Comparison of ENCODE assay signal across 19 cellular contexts in genomic region chr3:13762931-13763330, GRCh38.
DNase-seq lines count a peak whose midpoint lies in the region; ATAC-seq, FAIRE-seq and TF ChIP-seq lines count a peak whose summit lies in the region.
"Had no signal": no experiment of that assay in that cellular context is flagged by ENCODE, and none has a peak within 500 bp of the region (broad histone marks: within the 10 kb centered on the region; RNA-seq: fewer than 3 reads in every experiment).

No MANE protein-coding gene starts in this region.

- H3K4me3 ChIP-seq in HEK293 (ENCODE audit: low read depth, low read length), result no peak overlapping the region
- no peak overlapping the region for H3K4me3 ChIP-seq in H1 (ENCODE audit: extremely low read depth in 1 of 4, insufficient read depth in 2 of 4, low read depth in 3 of 4, low read length in 4 of 4)
- H3K4me3 ChIP-seq: A549, GM12878, SJCRH30 had no signal

- no peak overlapping the region for H3K9ac ChIP-seq in H1 (replicated peaks in 1 of 4; ENCODE audit: extremely low read depth in 1 of 4, low read depth in 3 of 4, low read length in 3 of 4)

- no peaks in the 10 kb centered on the region for H3K79me1 ChIP-seq in H1 (ENCODE audit: low read depth, low read length)

- TF ChIP-seq POLR2A in H1 (IDR thresholded peaks at IDR 0.05; ENCODE audit: control extremely low read depth in 1 of 2, low read depth in 2 of 2, low read length in 2 of 2), result no peak

- no peak overlapping the region for H3K14ac ChIP-seq in H1 (ENCODE audit: insufficient read length)

- peaks cover 5% of the 10 kb centered on the region for H3K27me3 Mint-ChIP-seq in activated CD4-positive, alpha-beta memory T cell treated with anti-CD3 and anti-CD28 coated beads, Interleukin-2, amount 10 ng/mL, durations not matched to agents 7 days and 5 days
- peaks cover 8% of the 10 kb centered on the region for H3K27me3 Mint-ChIP-seq in activated CD4-positive, alpha-beta memory T cell treated with anti-CD3 and anti-CD28 coated beads for 36 hours
- H3K27me3 Mint-ChIP-seq in type B pancreatic cell, result peaks cover 5% of the 10 kb centered on the region

- H2BK5ac ChIP-seq in H1 (ENCODE audit: low read depth, low read length), result no peak overlapping the region

- H3K23me2 ChIP-seq in H1 (ENCODE audit: low read depth, low read length), result no peaks in the 10 kb centered on the region

- H3K27me3 ChIP-seq in H1 (replicated peaks in 1 of 4; ENCODE audit: control insufficient read depth in 3 of 4, extremely low read depth in 1 of 4, insufficient read depth in 3 of 4, low read length in 3 of 4), result no peaks in the 10 kb centered on the region
- H3K27me3 ChIP-seq: SJCRH30 had no signal

- intact Hi-C loops in activated CD4-positive, alpha-beta memory T cell treated with anti-CD3 and anti-CD28 coated beads for 36 hours (cut with micrococcal nuclease), result no loop called here

- H3K36me3 ChIP-seq in HEK293 (ENCODE audit: control insufficient read depth in 2 of 2, insufficient read depth in 1 of 2, low read length in 2 of 2) (no peaks in the 10 kb centered on the region), H1 (ENCODE audit: control insufficient read depth in 2 of 4, insufficient read depth in 4 of 4, low read length in 3 of 4) (no peaks in the 10 kb centered on the region)
- H3K36me3 ChIP-seq: SJCRH30 had no signal

- H4K91ac ChIP-seq in H1 (replicated peaks; ENCODE audit: insufficient read length, low read length), result no peak overlapping the region

- no peak overlapping the region for H3K4me2 ChIP-seq in H1 (ENCODE audit: insufficient read depth in 1 of 2, low read depth in 2 of 2, low read length in 2 of 2)
- H3K4me2 ChIP-seq: A549 had no signal

- POLR2A ChIA-PET in activated CD4-positive, alpha-beta memory T cell treated with anti-CD3 and anti-CD28 coated beads, Interleukin-2, amount 10 ng/mL, durations not matched to agents 7 days and 5 days (lab: Charles Lee), result no interaction called here
- POLR2A ChIA-PET in activated CD4-positive, alpha-beta memory T cell treated with anti-CD3 and anti-CD28 coated beads for 36 hours (lab: Charles Lee), result no interaction called here
- POLR2A ChIA-PET in HEK293 (lab: Yijun Ruan, JAX) (no interaction called here), H1 (lab: Charles Lee; ENCODE audit: partially characterized antibody) (no interaction called here)

- no peak overlapping the region for H3K4me3 Mint-ChIP-seq in activated CD4-positive, alpha-beta memory T cell treated with anti-CD3 and anti-CD28 coated beads, Interleukin-2, amount 10 ng/mL, durations not matched to agents 7 days and 5 days
- no peak overlapping the region for H3K4me3 Mint-ChIP-seq in activated CD4-positive, alpha-beta memory T cell treated with anti-CD3 and anti-CD28 coated beads for 36 hours
- no peak overlapping the region for H3K4me3 Mint-ChIP-seq in type B pancreatic cell
- H3K4me3 Mint-ChIP-seq: CD4-positive, alpha-beta T cell had no signal

- no peak overlapping the region for H3K23ac ChIP-seq in H1 (ENCODE audit: insufficient read length)

- H4K20me1 ChIP-seq in H1 (replicated peaks in 1 of 2; ENCODE audit: control insufficient read depth in 1 of 2, insufficient read depth in 2 of 2, low read length in 2 of 2), result no peaks in the 10 kb centered on the region

- WGBS in H1 (ENCODE audit: extremely low coverage in 1 of 2, insufficient coverage in 1 of 2, insufficient read length in 1 of 2, insufficient replicate concordance in 2 of 2, low coverage in 1 of 2, low lambda C conversion rate in 2 of 2, missing lambda C conversion rate in 1 of 2), 2 experiments, result 87% methylated on average over 7 of the region's 7 CpGs; no CpG with 5 or more reads in 1 of the 2 experiments

- peak; percentile 24 for FAIRE-seq in H1 (lab: Jason Lieb, UNC)
- FAIRE-seq: A549, GM12878, GM19239 had no signal

- no peak overlapping the region for H3K56ac ChIP-seq in H1 (replicated peaks; ENCODE audit: insufficient read length, low read depth, low read length)

- no peak overlapping the region for H3K27ac Mint-ChIP-seq in activated CD4-positive, alpha-beta memory T cell treated with anti-CD3 and anti-CD28 coated beads, Interleukin-2, amount 10 ng/mL, durations not matched to agents 7 days and 5 days
- H3K27ac Mint-ChIP-seq in activated CD4-positive, alpha-beta memory T cell treated with anti-CD3 and anti-CD28 coated beads for 36 hours, result no peak overlapping the region
- H3K27ac Mint-ChIP-seq in type B pancreatic cell, result no peak overlapping the region
- H3K27ac Mint-ChIP-seq: CD4-positive, alpha-beta T cell had no signal

- TF ChIP-seq RAD21 in H1 (IDR thresholded peaks at IDR 0.05 in 1 of 2, conservative IDR thresholded peaks at IDR 0.05 in 1 of 2; ENCODE audit: low read depth in 2 of 2, low read length in 2 of 2), result peak; percentile 68 to 79

- peaks cover 3% of the 10 kb centered on the region for H3K9me3 Mint-ChIP-seq in activated CD4-positive, alpha-beta memory T cell treated with anti-CD3 and anti-CD28 coated beads, Interleukin-2, amount 10 ng/mL, durations not matched to agents 7 days and 5 days
- H3K9me3 Mint-ChIP-seq in activated CD4-positive, alpha-beta memory T cell treated with anti-CD3 and anti-CD28 coated beads for 36 hours, result peaks cover 10% of the 10 kb centered on the region
- peaks cover 7% of the 10 kb centered on the region for H3K9me3 Mint-ChIP-seq in type B pancreatic cell

- no peak overlapping the region for H2AK5ac ChIP-seq in H1 (ENCODE audit: low read depth, low read length)

- no peak overlapping the region for H2BK120ac ChIP-seq in H1 (replicated peaks; ENCODE audit: low read depth, low read length)

- TF ChIP-seq EP300 in H1 (IDR thresholded peaks at IDR 0.05; ENCODE audit: borderline replicate concordance in 1 of 2, low read depth in 2 of 2, low read length in 2 of 2), result no peak

- no peaks in the 10 kb centered on the region for H3K4me1 Mint-ChIP-seq in activated CD4-positive, alpha-beta memory T cell treated with anti-CD3 and anti-CD28 coated beads, Interleukin-2, amount 10 ng/mL, durations not matched to agents 7 days and 5 days
- no peaks in the 10 kb centered on the region for H3K4me1 Mint-ChIP-seq in activated CD4-positive, alpha-beta memory T cell treated with anti-CD3 and anti-CD28 coated beads for 36 hours (ENCODE audit: low read depth)
- no peaks in the 10 kb centered on the region for H3K4me1 Mint-ChIP-seq in type B pancreatic cell (ENCODE audit: unreplicated experiment)

- H3K36me3 Mint-ChIP-seq in activated CD4-positive, alpha-beta memory T cell treated with anti-CD3 and anti-CD28 coated beads, Interleukin-2, amount 10 ng/mL, durations not matched to agents 7 days and 5 days (ENCODE audit: low read depth), result no peaks in the 10 kb centered on the region
- H3K36me3 Mint-ChIP-seq in activated CD4-positive, alpha-beta memory T cell treated with anti-CD3 and anti-CD28 coated beads for 36 hours, result no peaks in the 10 kb centered on the region
- H3K36me3 Mint-ChIP-seq in type B pancreatic cell, result no peaks in the 10 kb centered on the region

- no peak overlapping the region for H2BK15ac ChIP-seq in H1 (ENCODE audit: low read length)

- peak; percentile 2 for DNase-seq in activated CD4-positive, alpha-beta memory T cell treated with anti-CD3 and anti-CD28 coated beads, Interleukin-2, amount 10 ng/mL, durations not matched to agents 7 days and 5 days
- DNase-seq in activated CD4-positive, alpha-beta memory T cell treated with anti-CD3 and anti-CD28 coated beads for 36 hours, result no peak
- DNase-seq in H1 (ENCODE audit: low read depth in 1 of 2, low spot score in 2 of 2), result no peak
- DNase-seq in type B pancreatic cell (ENCODE audit: extremely low spot score, unreplicated experiment), result no peak
- no peak for DNase-seq in glomerular visceral epithelial cell (ENCODE audit: extremely low spot score)
- DNase-seq: Caco-2; CD4-positive, alpha-beta T cell; KBM-7; NCI-H1105 treated with DMSO at 0.1 percent for 48 hours; NCI-H1694; NCI-H2081 treated with DMSO at 0.1 percent for 48 hours; NCI-H524; SJCRH30 had no signal

- H4K8ac ChIP-seq in H1 (ENCODE audit: extremely low read depth, insufficient read depth, low read length), result no peak overlapping the region

- H3K4me1 ChIP-seq in HEK293 (ENCODE audit: control insufficient read depth, insufficient read depth, low read length) (no peaks in the 10 kb centered on the region), H1 (replicated peaks in 1 of 4; ENCODE audit: control insufficient read depth in 3 of 4, insufficient read depth in 4 of 4, low read length in 3 of 4) (peaks cover 0 to 2% (median 0%) of the 10 kb centered on the region in 4 experiments; a peak in 1 of 7 replicates)
- H3K4me1 ChIP-seq: A549, Caco-2 had no signal

- no peaks in the 10 kb centered on the region for H3K79me2 ChIP-seq in H1 (ENCODE audit: control insufficient read depth in 1 of 2, insufficient read depth in 2 of 2, low read length in 2 of 2)

- H3K27ac ChIP-seq in HEK293 (ENCODE audit: extremely low read depth, low read depth, low read length) (no peak overlapping the region), H1 (ENCODE audit: low read depth, low read length) (no peak overlapping the region)
- H3K27ac ChIP-seq: A549, SJCRH30 had no signal

- no peak overlapping the region for H3K18ac ChIP-seq in H1 (ENCODE audit: extremely low read depth, low read length)

- H3K9me3 ChIP-seq in HEK293 (ENCODE audit: control insufficient read depth, insufficient read depth, low read depth, low read length), result no peaks in the 10 kb centered on the region
- H3K9me3 ChIP-seq in H1 (ENCODE audit: insufficient read depth in 2 of 2, low read depth in 1 of 2, low read length in 1 of 2), result peaks cover 2 to 4% of the 10 kb centered on the region in 2 experiments; a peak in 2 of 4 replicates
- H3K9me3 ChIP-seq: SJCRH30 had no signal

- no peak overlapping the region for H2BK12ac ChIP-seq in H1 (ENCODE audit: low read depth, low read length)

- no peak for TF ChIP-seq CTCF in HEK293 (tag by site-specific recombination; IDR thresholded peaks at IDR 0.05)
- TF ChIP-seq CTCF in H1 (IDR thresholded peaks at IDR 0.05; ENCODE audit: control extremely low read depth in 1 of 3, insufficient read depth in 1 of 3, low read depth in 1 of 3, low read length in 3 of 3), result peak; percentile 57 to 76 (median 64)
- TF ChIP-seq CTCF in type B pancreatic cell (conservative IDR thresholded peaks at IDR 0.05), result peak; percentile 39

- H4K5ac ChIP-seq in H1 (ENCODE audit: insufficient read length, low read depth, low read length), result no peak overlapping the region

- no peak overlapping the region for H2BK20ac ChIP-seq in H1 (ENCODE audit: low read length)

- no peak overlapping the region for H2AFZ ChIP-seq in H1 (ENCODE audit: low read length)

- ATAC-seq in GM18907 (IDR thresholded peaks at IDR 0.05; ENCODE audit: unreplicated experiment), result no peak
- ATAC-seq: A549, GM12878, Panc1 had no signal

- CTCF ChIA-PET in activated CD4-positive, alpha-beta memory T cell treated with anti-CD3 and anti-CD28 coated beads, Interleukin-2, amount 10 ng/mL, durations not matched to agents 7 days and 5 days (lab: Charles Lee), result no interaction called here
- CTCF ChIA-PET in activated CD4-positive, alpha-beta memory T cell treated with anti-CD3 and anti-CD28 coated beads for 36 hours (lab: Charles Lee), result no interaction called here
- CTCF ChIA-PET in HEK293 (lab: Yijun Ruan, JAX), result interaction anchor here (0.6 kb wide), 2 partner anchors 14 to 800 kb away, joined by 3 read pairs; no protein-coding TSS in a partner anchor
- CTCF ChIA-PET in H1 (lab: Charles Lee; ENCODE audit: partially characterized antibody), result interaction anchor here (0.8 to 2.9 kb wide), 21 partner anchors 10 to 348 kb away, joined by 3 to 17 read pairs (median 4); partner anchors contain the start of gene WNT7A

- H3K4ac ChIP-seq in H1 (replicated peaks; ENCODE audit: insufficient read length, low read depth, low read length), result no peak overlapping the region

Comparison
In these comparisons a context has a peak if more than half of its experiments do, and no peak if none do; other contexts are left out.
1. CTCF ChIA-PET loops: an anchor here in HEK293 (0.6 kb wide) and H1 (0.8 to 2.9 kb wide); none called in activated CD4-positive, alpha-beta memory T cell treated with anti-CD3 and anti-CD28 coated beads, Interleukin-2, amount 10 ng/mL, durations not matched to agents 7 days and 5 days and activated CD4-positive, alpha-beta memory T cell treated with anti-CD3 and anti-CD28 coated beads for 36 hours.